20 cellular contexts compared by ENCODE assay signal in the genomic region with DNA sequence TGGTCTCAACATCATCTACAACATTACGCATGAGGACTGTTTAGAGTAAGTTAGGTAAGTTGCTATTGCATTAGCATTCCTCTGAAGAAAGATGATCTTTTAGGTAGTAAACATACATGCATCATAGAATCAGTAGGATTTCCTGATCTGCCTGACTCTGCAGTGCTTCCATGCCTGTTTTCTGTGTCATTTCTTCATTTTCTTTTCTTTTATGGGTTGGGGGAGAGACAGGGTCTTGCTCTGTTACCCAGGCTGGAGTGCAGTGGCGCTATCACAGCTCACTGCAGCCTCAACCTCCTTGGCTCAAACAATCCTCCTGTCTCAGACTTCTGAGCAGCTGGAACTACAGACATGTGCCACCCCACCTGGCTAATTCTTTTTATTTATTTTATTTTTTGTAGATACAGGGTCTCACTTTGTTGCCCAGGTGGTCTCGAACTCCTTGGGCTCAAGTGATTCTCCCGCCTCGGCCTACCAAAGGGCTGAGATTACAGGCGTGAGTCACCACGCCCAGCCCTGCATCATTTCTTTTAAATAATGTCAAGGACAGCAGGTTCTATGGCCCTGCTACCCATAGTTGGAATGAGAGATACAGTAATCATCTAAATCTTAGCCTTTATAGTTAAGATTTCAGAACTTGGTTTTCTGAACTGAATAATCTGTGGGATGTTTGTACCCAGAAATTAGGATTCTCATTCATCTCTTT.
DNase-seq lines count a peak whose midpoint lies in the region; ATAC-seq, FAIRE-seq and TF ChIP-seq lines count a peak whose summit lies in the region.
"Had no signal": no experiment of that assay in that cellular context is flagged by ENCODE, and none has a peak within 500 bp of the region (broad histone marks: within the 10 kb centered on the region; RNA-seq: fewer than 3 reads in every experiment).

No MANE protein-coding gene starts in this region.

- H3K4me3 ChIP-seq in HepG2 (replicated peaks in 1 of 3; ENCODE audit: insufficient read depth in 1 of 3, low read depth in 2 of 3, low read length in 3 of 3) (no peak overlapping the region), right lobe of liver (no peak overlapping the region), GM12878 (no peak overlapping the region), smooth muscle cell (no peak overlapping the region), left ventricle myocardium inferior (no peak overlapping the region), coronary artery (no peak overlapping the region)
- H3K4me3 ChIP-seq: A549, GM23338 had no signal

- FAIRE-seq in HepG2 (lab: Jason Lieb, UNC) (no peak), GM12878 (lab: Jason Lieb, UNC) (peak; percentile 31)
- FAIRE-seq: A549, H54 had no signal

- H3K27ac ChIP-seq in HepG2 (ENCODE audit: extremely low read length, insufficient read depth, low read length) (no peak overlapping the region), right lobe of liver (no peak overlapping the region), GM12878 (ENCODE audit: control insufficient read depth, insufficient read depth) (no peak overlapping the region), smooth muscle cell (ENCODE audit: low read depth) (peak overlapping the region; percentile 28), left ventricle myocardium inferior (replicated peaks) (no peak overlapping the region), coronary artery (no peak overlapping the region)
- H3K27ac ChIP-seq: 22Rv1, A549, C4-2B had no signal

- CTCF ChIA-PET in HepG2 (lab: Yijun Ruan, JAX; ENCODE audit: low intra/inter-chr PET ratio, low total read pairs), result no interaction called here
- CTCF ChIA-PET in GM12878 (lab: Yijun Ruan, JAX), result no interaction called here

- ATAC-seq in HepG2 (no peak), right lobe of liver (no peak), GM12878 (no peak)
- ATAC-seq: A549, GM23338, HCT116 had no signal

- H3K4me1 ChIP-seq in HepG2 (ENCODE audit: insufficient read depth, low read length), result no peaks in the 10 kb centered on the region
- H3K4me1 ChIP-seq in right lobe of liver, result peaks cover 0 to 19% (median 0%) of the 10 kb centered on the region in 4 donors
- no peaks in the 10 kb centered on the region for H3K4me1 ChIP-seq in GM12878 (ENCODE audit: control insufficient read depth, insufficient read depth, low read length)
- H3K4me1 ChIP-seq in smooth muscle cell (ENCODE audit: low read depth), result peaks cover 10% of the 10 kb centered on the region
- peaks cover 68% of the 10 kb centered on the region for H3K4me1 ChIP-seq in left ventricle myocardium inferior

- H3K9me3 ChIP-seq in HepG2 (ENCODE audit: low read length) (no peaks in the 10 kb centered on the region), right lobe of liver (no peaks in the 10 kb centered on the region), GM12878 (replicated peaks; ENCODE audit: control insufficient read depth, insufficient read depth, low read length) (no peaks in the 10 kb centered on the region), smooth muscle cell (replicated peaks; ENCODE audit: low read depth) (no peaks in the 10 kb centered on the region), left ventricle myocardium inferior (replicated peaks) (no peaks in the 10 kb centered on the region)
- H3K9me3 ChIP-seq: A549, Caco-2 had no signal

- RAD21 ChIA-PET in GM12878 (lab: Charles Lee; ENCODE audit: unreplicated experiment), result no interaction called here

- WGBS in HepG2 (ENCODE audit: low lambda C conversion rate), result 98% methylated on average over 7 of the region's 7 CpGs
- WGBS in right lobe of liver (ENCODE audit: insufficient coverage, low coverage, low lambda C conversion rate, missing lambda C conversion rate), result 92% methylated on average over 7 of the region's 7 CpGs
- 97% methylated on average over 7 of the region's 7 CpGs for WGBS in GM12878 (ENCODE audit: insufficient coverage, insufficient replicate concordance, low lambda C conversion rate, missing lambda C conversion rate)
- 97% methylated on average over 7 of the region's 7 CpGs for WGBS in smooth muscle cell (ENCODE audit: low lambda C conversion rate)

- no peak for TF ChIP-seq EP300 in HepG2 (IDR thresholded peaks at IDR 0.05; ENCODE audit: low read depth in 2 of 2, low read length in 2 of 2)
- no peak for TF ChIP-seq EP300 in HepG2 (CRISPR knock-in tag; IDR thresholded peaks at IDR 0.05; ENCODE audit: borderline replicate concordance)
- TF ChIP-seq EP300 in GM12878 (IDR thresholded peaks at IDR 0.05; ENCODE audit: borderline replicate concordance in 1 of 2, control insufficient read depth in 1 of 2, low read depth in 2 of 2, low read length in 2 of 2), result no peak

- no peak for DNase-seq in HepG2 (ENCODE audit: low spot score)
- DNase-seq in right lobe of liver, result no peak
- DNase-seq in GM12878 (ENCODE audit: low read depth, low spot score), result no peak
- DNase-seq in smooth muscle cell (lab: John Stamatoyannopoulos, UW; ENCODE audit: unreplicated experiment), result no peak
- no peak for DNase-seq in left ventricle myocardium inferior
- DNase-seq in NOMO-1 treated with DMSO at 0.1 percent for 48 hours (lab: John Stamatoyannopoulos, UW; ENCODE audit: unreplicated experiment), result no peak
- no peak for DNase-seq in coronary artery (ENCODE audit: low spot score)
- DNase-seq: AML-193; Caco-2; CD4-positive, alpha-beta T cell; DMS153; DMS79; GDM1; HFFc6 had no signal

- no peak for TF ChIP-seq POLR2A in HepG2 (IDR thresholded peaks at IDR 0.05; ENCODE audit: insufficient read depth in 1 of 2, low read depth in 2 of 2, low read length in 2 of 2)
- no peak for TF ChIP-seq POLR2A in right lobe of liver (IDR thresholded peaks at IDR 0.05)
- no peak for TF ChIP-seq POLR2A in GM12878 (IDR thresholded peaks at IDR 0.05; ENCODE audit: low read depth, low read length)

- no TSS peak for BruUV-seq in HepG2 (replicated peaks; lab: Mats Ljungman, UMichigan)
- BruUV-seq in GM12878 (replicated peaks; lab: Mats Ljungman, UMichigan), result no TSS peak

- H3K27me3 ChIP-seq in HepG2 (ENCODE audit: control insufficient read depth in 1 of 2, insufficient read depth in 2 of 2, low read length in 2 of 2), result no peaks in the 10 kb centered on the region
- H3K27me3 ChIP-seq in right lobe of liver, result no peaks in the 10 kb centered on the region
- H3K27me3 ChIP-seq in GM12878 (replicated peaks in 1 of 2; ENCODE audit: control insufficient read depth in 2 of 2, insufficient read depth in 2 of 2, low read length in 1 of 2), result no peaks in the 10 kb centered on the region
- no peaks in the 10 kb centered on the region for H3K27me3 ChIP-seq in smooth muscle cell (ENCODE audit: low read depth)
- no peaks in the 10 kb centered on the region for H3K27me3 ChIP-seq in left ventricle myocardium inferior (ENCODE audit: low read depth)

- POLR2A ChIA-PET in HepG2 (lab: Yijun Ruan, JAX) (no interaction called here), GM12878 (lab: Charles Lee) (no interaction called here)

- H3K79me2 ChIP-seq in HepG2 (ENCODE audit: insufficient read depth, low read length) (peaks cover 70% of the 10 kb centered on the region), GM12878 (ENCODE audit: control insufficient read depth, insufficient read depth, low read length) (no peaks in the 10 kb centered on the region), smooth muscle cell (ENCODE audit: low read depth) (peaks cover 99% of the 10 kb centered on the region)

- H3K9ac ChIP-seq in HepG2 (ENCODE audit: insufficient read depth, low read depth, low read length) (no peak overlapping the region), GM12878 (ENCODE audit: control insufficient read depth, insufficient read depth, low read length) (no peak overlapping the region), smooth muscle cell (ENCODE audit: low read depth) (no peak overlapping the region)

- peaks cover 86% of the 10 kb centered on the region for H4K20me1 ChIP-seq in HepG2 (ENCODE audit: insufficient read depth, low read length)
- H4K20me1 ChIP-seq in GM12878 (ENCODE audit: control insufficient read depth, insufficient read depth), result no peaks in the 10 kb centered on the region
- peaks cover 99% of the 10 kb centered on the region for H4K20me1 ChIP-seq in smooth muscle cell (ENCODE audit: low read depth)

- SMC1A ChIA-PET in GM12878 (lab: Charles Lee; ENCODE audit: uncharacterized antibody, unreplicated experiment), result interaction anchor here (1.5 kb wide), 1 partner anchor 69 kb away, joined by 5 read pairs; no protein-coding TSS in a partner anchor

- H3K36me3 ChIP-seq in HepG2 (replicated peaks in 1 of 2; ENCODE audit: control insufficient read depth in 1 of 2, insufficient read depth in 2 of 2, low read length in 2 of 2) (peaks cover 16 to 89% of the 10 kb centered on the region in 2 experiments), right lobe of liver (peaks cover 0 to 5% (median 0%) of the 10 kb centered on the region in 4 donors), GM12878 (ENCODE audit: control insufficient read depth in 2 of 2, insufficient read depth in 2 of 2, low read length in 1 of 2) (peaks cover 2 to 16% of the 10 kb centered on the region in 2 experiments; a peak in 3 of 4 replicates), smooth muscle cell (ENCODE audit: low read depth) (peaks cover 11% of the 10 kb centered on the region), left ventricle myocardium inferior (peaks cover 11% of the 10 kb centered on the region)

- TF ChIP-seq CTCF in HepG2 (CRISPR knock-in tag; IDR thresholded peaks at IDR 0.05) (no peak), right lobe of liver (IDR thresholded peaks at IDR 0.05) (no peak), GM12878 (IDR thresholded peaks at IDR 0.05 in 2 of 3, conservative IDR thresholded peaks at IDR 0.05 in 1 of 3; ENCODE audit: control insufficient read depth in 2 of 3, extremely low read depth in 1 of 3, insufficient read depth in 1 of 3, low read depth in 3 of 3, low read length in 3 of 3) (no peak), smooth muscle cell (IDR thresholded peaks at IDR 0.05; ENCODE audit: borderline replicate concordance, insufficient read depth, poor library complexity, severe bottlenecking) (no peak), left ventricle myocardium inferior (IDR thresholded peaks at IDR 0.05; ENCODE audit: borderline replicate concordance) (no peak), coronary artery (IDR thresholded peaks at IDR 0.05) (no peak)

- in situ Hi-C loops in HepG2 (cut with HindIII; ENCODE audit: extremely low pct_ligation_motif_present, low pct_unique_long_range_greater_than_20kb) (no loop called here), GM12878 (cut with MboI) (no loop called here)

- H3K4me2 ChIP-seq in HepG2 (ENCODE audit: low read depth, low read length), result no peak overlapping the region
- no peak overlapping the region for H3K4me2 ChIP-seq in GM12878 (ENCODE audit: control insufficient read depth, insufficient read depth)
- H3K4me2 ChIP-seq in smooth muscle cell, result no peak overlapping the region
- H3K4me2 ChIP-seq: A549, GM23338 had no signal

- intact Hi-C loops in HepG2 (cut with micrococcal nuclease; ENCODE audit: unreplicated experiment) (no loop called here), right lobe of liver (cut with DNase I) (no loop called here), GM12878 (cut with micrococcal nuclease; ENCODE audit: unreplicated experiment) (no loop called here), left ventricle myocardium inferior (cut with micrococcal nuclease) (no loop called here)

- H2AFZ ChIP-seq in HepG2 (ENCODE audit: low read length) (no peak overlapping the region), GM12878 (ENCODE audit: control insufficient read depth, low read depth, low read length) (no peak overlapping the region), smooth muscle cell (ENCODE audit: low read depth) (no peak overlapping the region)
- H2AFZ ChIP-seq: GM23338 had no signal

- TF ChIP-seq RAD21 in HepG2 (CRISPR knock-in tag; IDR thresholded peaks at IDR 0.05), result no peak
- TF ChIP-seq RAD21 in GM12878 (IDR thresholded peaks at IDR 0.05; ENCODE audit: insufficient read depth, low read depth, low read length), result no peak

- H3F3A ChIP-seq in smooth muscle cell (ENCODE audit: low read depth), result peaks cover 45% of the 10 kb centered on the region

Comparison
In these comparisons a context has a peak if more than half of its experiments do, and no peak if none do; other contexts are left out.
1. Of the 75 proteins assayed by ChIP-seq in both HepG2 and GM12878: peak only in HepG2: POLR2AphosphoS5; only in GM12878: none; in both: none; in neither: 74.